ENCODE assay signal across 25 cellular contexts in the genomic region with DNA sequence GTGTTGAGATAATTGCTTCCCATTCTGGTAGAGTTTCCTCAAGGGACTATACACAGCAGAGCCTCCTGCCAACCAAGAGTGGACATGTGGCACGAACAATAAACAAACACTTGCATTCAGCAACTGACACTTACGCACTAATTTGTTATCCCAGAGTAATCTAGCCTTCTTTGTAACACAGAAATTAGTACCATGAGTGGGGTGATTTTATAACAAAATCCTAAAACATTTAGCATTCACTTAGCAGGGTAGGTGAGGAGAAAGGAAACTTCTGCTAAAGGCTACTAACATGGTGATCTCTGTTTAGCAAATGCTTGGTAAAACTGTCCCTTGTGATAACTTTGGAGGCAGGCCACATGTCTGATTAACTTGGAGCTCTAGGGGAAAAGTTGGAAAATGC.
"Had no signal": no experiment of that assay in that cellular context is flagged by ENCODE, and none has a peak within 500 bp of the region (broad histone marks: within the 10 kb centered on the region; RNA-seq: fewer than 3 reads in every experiment).

No MANE protein-coding gene starts in this region.

- ATAC-seq: psoas muscle; right cardiac atrium; right lobe of liver; stimulated activated effector memory CD8-positive, alpha-beta T cell treated with anti-CD3 and anti-CD28 coated beads, Interleukin-12 subunit alpha, Interleukin-12 subunit beta, amount 100 ng/mL, for 72 hours; stimulated activated naive B cell treated with anti-CD40 and anti-IgM and Interleukin-4, amounts not matched to agents 10 μg/mL and 1 μg/mL and 100 μg/mL, for 72 hours had no signal

- H3K4me1 ChIP-seq: neural progenitor cell, parathyroid adenoma, psoas muscle, right lobe of liver, sigmoid colon, stomach, thyroid gland, tibial nerve, upper lobe of left lung, vagina had no signal

- H2AFZ ChIP-seq: neural progenitor cell, parathyroid adenoma had no signal

- DNase-seq: occipital lobe; ovary; posterior cingulate gyrus; psoas muscle; right cardiac atrium; right lobe of liver; sigmoid colon; small intestine; stimulated activated CD4-positive, alpha-beta T cell treated with anti-CD3 and anti-CD28 coated beads, Interleukin-15, amount 100 ng/mL, for 24 hours; stimulated activated CD4-positive, alpha-beta T cell treated with anti-CD3 and anti-CD28 coated beads, Interleukin-2, amount 100 ng/mL, for 24 hours; stimulated activated CD4-positive, alpha-beta T cell treated with anti-CD3 and anti-CD28 coated beads, Interleukin-2, amount 100 ng/mL, for 48 hours; stimulated activated CD4-positive, alpha-beta T cell treated with anti-CD3 and anti-CD28 coated beads, Interleukin-4, amount 100 ng/mL, for 24 hours; stimulated activated naive B cell treated with anti-CD40 and anti-IgM and Interleukin-4, amounts not matched to agents 10 μg/mL and 1 μg/mL and 100 μg/mL, for 72 hours; stimulated activated naive CD4-positive, alpha-beta T cell treated with Interleukin-2 at 50 U/mL for 16 hours; stomach; thyroid gland; trophoblast cell; upper lobe of left lung had no signal

- H3K27me3 ChIP-seq: neural progenitor cell, ovary, right lobe of liver, sigmoid colon, stomach, thyroid gland, tibial nerve, upper lobe of left lung, vagina had no signal

- H3K9me3 ChIP-seq: ovary, right lobe of liver, thoracic aorta, thyroid gland, vagina had no signal

- H3K27ac ChIP-seq: neural progenitor cell, ovary, parathyroid adenoma, psoas muscle, right lobe of liver, sigmoid colon, stomach, thoracic aorta, thyroid gland, tibial nerve, upper lobe of left lung, vagina had no signal

- FAIRE-seq: small intestine, urothelium cell line had no signal

- H3K9ac ChIP-seq: neural progenitor cell, parathyroid adenoma had no signal

- H3K4me3 ChIP-seq: neural progenitor cell, ovary, psoas muscle, right lobe of liver, sigmoid colon, stomach, thoracic aorta, thyroid gland, tibial nerve, upper lobe of left lung, vagina had no signal

- H3K4me2 ChIP-seq: neural progenitor cell had no signal

- H3K36me3 ChIP-seq: neural progenitor cell, ovary, right lobe of liver, sigmoid colon, stomach, thoracic aorta, thyroid gland, tibial nerve, upper lobe of left lung, vagina had no signal
